ENCODE assay signal across 11 cellular contexts in genomic region chr7:87316846-87317545, GRCh38. TPM values are rescaled to one million over a fixed set of nuclear protein-coding genes. Genes with fewer than 3 reads are reported as not detected.
DNase-seq lines count a peak whose midpoint lies in the region; ATAC-seq and TF ChIP-seq lines count a peak whose summit lies in the region.
"Had no signal": no experiment of that assay in that cellular context is flagged by ENCODE, and none has a peak within 500 bp of the region (broad histone marks: within the 10 kb centered on the region; RNA-seq: fewer than 3 reads in every experiment).

No MANE protein-coding gene starts in this region.

- no peak overlapping the region for H3K4me3 Mint-ChIP-seq in Caco-2 (ENCODE audit: unreplicated experiment)
- H3K4me3 Mint-ChIP-seq: activated naive CD8-positive, alpha-beta T cell; neural crest cell had no signal

- H3K9me3 ChIP-seq in PC-3 (ENCODE audit: low read length): no peaks in the 10 kb centered on the region
- H3K9me3 ChIP-seq in Caco-2: no peaks in the 10 kb centered on the region; the same call in 1 of the 2 replicates

- no peaks in the 10 kb centered on the region for H3K27me3 Mint-ChIP-seq in Caco-2 (ENCODE audit: insufficient read depth, unreplicated experiment)
- H3K27me3 Mint-ChIP-seq: activated naive CD8-positive, alpha-beta T cell had no signal

- H3K36me3 Mint-ChIP-seq in Caco-2 (ENCODE audit: insufficient read depth, unreplicated experiment): no peaks in the 10 kb centered on the region
- H3K36me3 Mint-ChIP-seq: activated naive CD8-positive, alpha-beta T cell had no signal

- peak overlapping the region; percentile 73 for H3K27ac ChIP-seq in PC-3 (ENCODE audit: low read length)
- H3K27ac ChIP-seq in epithelial cell of prostate: peak overlapping the region; percentile 85

- H3K9ac ChIP-seq in PC-3 (ENCODE audit: low read length): no peak overlapping the region

- intact Hi-C loops in PC-3 (cut with micrococcal nuclease) (loop anchor here (1.0 kb wide), 4 partner anchors 28 to 135 kb away; partner anchors contain the start of gene CROT), Caco-2 (cut with micrococcal nuclease; ENCODE audit: unreplicated experiment) (no loop called here), posterior vena cava (cut with DNase I) (no loop called here)

- no TSS peak for BruUV-seq in PC-3 (replicated peaks; lab: Mats Ljungman, UMichigan)
- BruUV-seq in Caco-2 (replicated peaks; lab: Mats Ljungman, UMichigan): no TSS peak

- no peaks in the 10 kb centered on the region for H3K27me3 ChIP-seq in PC-3 (ENCODE audit: low read length)
- H3K27me3 ChIP-seq in Caco-2 (replicated peaks; ENCODE audit: control insufficient read depth, insufficient read depth, low read length): no peaks in the 10 kb centered on the region

- no peak overlapping the region for H3K27ac Mint-ChIP-seq in Caco-2 (ENCODE audit: unreplicated experiment)
- H3K27ac Mint-ChIP-seq: activated naive CD8-positive, alpha-beta T cell had no signal

- TF ChIP-seq CTCF in PC-3 (conservative IDR thresholded peaks at IDR 0.05; ENCODE audit: low read depth, low read length) (no peak), retinal pigment epithelial cell (conservative IDR thresholded peaks at IDR 0.05; ENCODE audit: low read depth, low read length) (no peak), Caco-2 (IDR thresholded peaks at IDR 0.05; ENCODE audit: insufficient read depth in 1 of 2, low read depth in 1 of 2, low read length in 1 of 2, severe bottlenecking in 1 of 2, unreplicated experiment in 1 of 2) (no peak)

- H3K4me1 ChIP-seq in PC-3 (ENCODE audit: insufficient read depth, low read length) (peaks cover 34% of the 10 kb centered on the region), Caco-2 (no peaks in the 10 kb centered on the region)

- no peak overlapping the region for H2AFZ ChIP-seq in PC-3 (ENCODE audit: low read length)

- H3K4me2 ChIP-seq in PC-3 (ENCODE audit: low read length): peak overlapping the region; percentile 67

- H3F3A ChIP-seq in PC-3 (ENCODE audit: low read length, unreplicated experiment): peaks cover 4% of the 10 kb centered on the region

- CTCF ChIA-PET in PC-3 (lab: Charles Lee): interaction anchor here (0.6 to 1.6 kb wide), 2 partner anchors 97 to 224 kb away, joined by 3 to 6 read pairs; no protein-coding TSS in a partner anchor
- CTCF ChIA-PET in Caco-2 (lab: Charles Lee): no interaction called here

- peak; percentile 73 for DNase-seq in GM04503 (ENCODE audit: low read depth)
- DNase-seq in PC-3: peak; percentile 94
- DNase-seq in epithelial cell of prostate (ENCODE audit: low read depth, low spot score): peak; percentile 95
- DNase-seq in retinal pigment epithelial cell (ENCODE audit: low read depth): peak; percentile 15
- DNase-seq in SK-N-DZ (ENCODE audit: low spot score): no peak
- DNase-seq in MV-4-11 (lab: John Stamatoyannopoulos, UW): no peak
- DNase-seq in Caco-2: no peak
- no peak for DNase-seq in posterior vena cava (ENCODE audit: low spot score)
- DNase-seq: activated CD4-positive, CD25-positive, alpha-beta regulatory T cell had no signal

- POLR2A ChIA-PET in PC-3 (lab: Charles Lee; ENCODE audit: unreplicated experiment) (no interaction called here), Caco-2 (lab: Charles Lee) (no interaction called here)

- no peaks in the 10 kb centered on the region for H4K20me1 ChIP-seq in PC-3 (ENCODE audit: low read length)

- peak overlapping the region; percentile 40; the same call in 1 of the 2 replicates for H3K4me3 ChIP-seq in PC-3 (ENCODE audit: low read length)
- H3K4me3 ChIP-seq in retinal pigment epithelial cell (ENCODE audit: low read length): no peak overlapping the region
- no peak overlapping the region for H3K4me3 ChIP-seq in Caco-2 (ENCODE audit: low read depth, low read length)

- peak; percentile 85 for ATAC-seq in PC-3

- no peaks in the 10 kb centered on the region for H3K79me2 ChIP-seq in PC-3 (ENCODE audit: low read length)

- H3K36me3 ChIP-seq in PC-3 (ENCODE audit: low read depth, low read length) (no peaks in the 10 kb centered on the region), Caco-2 (ENCODE audit: control insufficient read depth, insufficient read depth, low read length) (no peaks in the 10 kb centered on the region)

- peaks cover 2% of the 10 kb centered on the region for H3K4me1 Mint-ChIP-seq in Caco-2 (ENCODE audit: low read depth, unreplicated experiment)

- H3K9me3 Mint-ChIP-seq in Caco-2 (ENCODE audit: unreplicated experiment): peaks cover 15% of the 10 kb centered on the region

- no peaks in the 10 kb centered on the region for H3K9me2 ChIP-seq in PC-3 (replicated peaks; ENCODE audit: low read length)

RNA-seq across cellular contexts. Expression of gene CROT, which starts 28.5 kb away (rescaled TPM):
- 6.9 and 7.7 TPM in 2 replicates for total RNA-seq in PC-3 (2014; rRNA removed)
- 4.4 and 8.9 TPM in 2 replicates for polyA plus RNA-seq in SK-N-DZ (2014; cell fraction: cytosol; rRNA removed)
- 14.7 and 19.6 TPM in 2 replicates for polyA plus RNA-seq in SK-N-DZ (2014; cell fraction: nucleus; rRNA removed)
- 15.4 and 16.9 TPM in 2 replicates for total RNA-seq in Caco-2 (2022)
- 10 to 100 TPM; 11.8 to 12.4 TPM for total RNA-seq in posterior vena cava

Comparison
In these comparisons a context has a peak if more than half of its experiments do, and no peak if none do; other contexts are left out.
1. DNase-seq: peak in GM04503 (single experiment), PC-3 (single experiment), epithelial cell of prostate (single experiment) and retinal pigment epithelial cell (single experiment); none in SK-N-DZ (single experiment), MV-4-11 (single experiment), Caco-2 (0 of 2) and posterior vena cava (single experiment).